In genomic region chr3:125741991-125742718, GRCh38 we compare ENCODE assay signal across 8 cellular contexts.
DNase-seq lines count a peak whose midpoint lies in the region; ATAC-seq and TF ChIP-seq lines count a peak whose summit lies in the region.
"Not testable (repeated sequence)": the region's sequence is repeated elsewhere in the genome, so short reads cannot be mapped to it uniquely, and the experiment has no call there.

No MANE protein-coding gene starts in this region.

- not testable (repeated sequence) for H3K9me3 Mint-ChIP-seq in activated CD4-positive, alpha-beta memory T cell treated with anti-CD3 and anti-CD28 coated beads for 36 hours; stimulated activated effector memory CD8-positive, alpha-beta T cell treated with anti-CD3 and anti-CD28 coated beads, Interleukin-12 subunit alpha, Interleukin-12 subunit beta, amount 100 ng/mL, for 72 hours

- POLR2A ChIA-PET in activated CD4-positive, alpha-beta memory T cell treated with anti-CD3 and anti-CD28 coated beads for 36 hours (lab: Charles Lee): not testable (repeated sequence)

- not testable (repeated sequence) for H3K36me3 Mint-ChIP-seq in activated CD4-positive, alpha-beta memory T cell treated with anti-CD3 and anti-CD28 coated beads for 36 hours; stimulated activated effector memory CD8-positive, alpha-beta T cell treated with anti-CD3 and anti-CD28 coated beads, Interleukin-12 subunit alpha, Interleukin-12 subunit beta, amount 100 ng/mL, for 72 hours

- H3K36me3 ChIP-seq in HUES48 (ENCODE audit: control insufficient read depth, insufficient read depth, low read length); OCI-LY3 (replicated peaks; ENCODE audit: low read depth, low read length); hepatocyte (replicated peaks; ENCODE audit: insufficient read depth, low read depth): not testable (repeated sequence)

- H3K27me3 ChIP-seq in HUES48 (ENCODE audit: control insufficient read depth, insufficient read depth, low read length); OCI-LY3 (ENCODE audit: low read depth, low read length); hepatocyte: not testable (repeated sequence)

- H3K4me1 Mint-ChIP-seq in activated CD4-positive, alpha-beta memory T cell treated with anti-CD3 and anti-CD28 coated beads for 36 hours (ENCODE audit: low read depth): not testable (repeated sequence)
- peaks cover 11% of the 10 kb centered on the region for H3K4me1 Mint-ChIP-seq in stimulated activated effector memory CD8-positive, alpha-beta T cell treated with anti-CD3 and anti-CD28 coated beads, Interleukin-12 subunit alpha, Interleukin-12 subunit beta, amount 100 ng/mL, for 72 hours

- not testable (repeated sequence) for TF ChIP-seq CTCF in OCI-LY3 (IDR thresholded peaks at IDR 0.05; ENCODE audit: low read depth, low read length); hepatocyte (IDR thresholded peaks at IDR 0.05; ENCODE audit: poor library complexity)

- H3K27me3 Mint-ChIP-seq in activated CD4-positive, alpha-beta memory T cell treated with anti-CD3 and anti-CD28 coated beads for 36 hours: not testable (repeated sequence)

- peak overlapping the region; percentile 44; the same call in 1 of the 2 replicates for H3K4me2 ChIP-seq in OCI-LY3 (ENCODE audit: low read length)
- peak overlapping the region; percentile 52 for H3K4me2 ChIP-seq in hepatocyte

- H3K4me1 ChIP-seq in HUES48 (ENCODE audit: control insufficient read depth, insufficient read depth, low read length); OCI-LY3 (ENCODE audit: low read length); hepatocyte (ENCODE audit: insufficient read depth): not testable (repeated sequence)

- H3K9me3 ChIP-seq in HUES48 (ENCODE audit: control insufficient read depth, insufficient read depth, low read length); OCI-LY3 (ENCODE audit: insufficient read depth, low read length); hepatocyte (ENCODE audit: low read depth): not testable (repeated sequence)

- H3K27ac ChIP-seq in HUES48 (ENCODE audit: low read depth, low read length) (peak overlapping the region; percentile 77), OCI-LY3 (ENCODE audit: low read length) (0 out of 2 replicates have a peak overlapping the region, but pooled peaks have one; percentile 13), hepatocyte (peak overlapping the region; percentile 99)

- H2AFZ ChIP-seq in OCI-LY3 (ENCODE audit: low read depth, low read length): peak overlapping the region; percentile 91
- not testable (repeated sequence) for H2AFZ ChIP-seq in hepatocyte

- H3K27ac Mint-ChIP-seq in activated CD4-positive, alpha-beta memory T cell treated with anti-CD3 and anti-CD28 coated beads for 36 hours: peak overlapping the region; percentile 40
- H3K27ac Mint-ChIP-seq in stimulated activated effector memory CD8-positive, alpha-beta T cell treated with anti-CD3 and anti-CD28 coated beads, Interleukin-12 subunit alpha, Interleukin-12 subunit beta, amount 100 ng/mL, for 72 hours: peak overlapping the region; percentile 11

- H3K9ac ChIP-seq in HUES48 (ENCODE audit: low read depth, low read length); OCI-LY3 (ENCODE audit: low read length): not testable (repeated sequence)

- ATAC-seq in stimulated activated effector memory CD8-positive, alpha-beta T cell treated with anti-CD3 and anti-CD28 coated beads, Interleukin-12 subunit alpha, Interleukin-12 subunit beta, amount 100 ng/mL, for 72 hours: not testable (repeated sequence)

- H4K20me1 ChIP-seq in OCI-LY3 (ENCODE audit: insufficient read depth, low read length); hepatocyte (ENCODE audit: insufficient read depth, poor library complexity, severe bottlenecking): not testable (repeated sequence)

- H3K4me3 ChIP-seq in HUES48 (ENCODE audit: low read depth, low read length); OCI-LY3 (ENCODE audit: low read length); hepatocyte: not testable (repeated sequence)

- H3K4me3 Mint-ChIP-seq in activated CD4-positive, alpha-beta memory T cell treated with anti-CD3 and anti-CD28 coated beads for 36 hours; stimulated activated effector memory CD8-positive, alpha-beta T cell treated with anti-CD3 and anti-CD28 coated beads, Interleukin-12 subunit alpha, Interleukin-12 subunit beta, amount 100 ng/mL, for 72 hours: not testable (repeated sequence)

- CTCF ChIA-PET in activated CD4-positive, alpha-beta memory T cell treated with anti-CD3 and anti-CD28 coated beads for 36 hours (lab: Charles Lee): not testable (repeated sequence)

- H3K9me2 ChIP-seq in hepatocyte (replicated peaks; ENCODE audit: insufficient read depth): not testable (repeated sequence)

- not testable (repeated sequence) for H3K79me2 ChIP-seq in OCI-LY3 (ENCODE audit: low read length); hepatocyte

- intact Hi-C loops in activated CD4-positive, alpha-beta memory T cell treated with anti-CD3 and anti-CD28 coated beads for 36 hours (cut with micrococcal nuclease): loop anchor here (2.0 kb wide), 1 partner anchor 43 kb away; no protein-coding TSS in a partner anchor

- DNase-seq in EH (ENCODE audit: low read depth) (peak; percentile 36), astrocyte of the hippocampus (ENCODE audit: low read depth, low spot score) (peak; percentile 10), hepatocyte (ENCODE audit: low spot score) (peak; percentile 58), mucosa of gallbladder (ENCODE audit: low spot score) (peak; percentile 38)
- DNase-seq in activated CD4-positive, alpha-beta memory T cell treated with anti-CD3 and anti-CD28 coated beads for 36 hours; stimulated activated effector memory CD8-positive, alpha-beta T cell treated with anti-CD3 and anti-CD28 coated beads, Interleukin-12 subunit alpha, Interleukin-12 subunit beta, amount 100 ng/mL, for 72 hours (ENCODE audit: low spot score in 2 of 2): not testable (repeated sequence)

- 58% methylated on average over 11 of the region's 11 CpGs for WGBS in hepatocyte (ENCODE audit: low lambda C conversion rate, missing lambda C conversion rate)

Comparison
In these comparisons a context has a peak if more than half of its experiments do, and no peak if none do; other contexts are left out.
1. H3K27ac ChIP-seq: peak in every context shown above with its lines; median percentile 99 in hepatocyte; 77 in HUES48; 13 in OCI-LY3.